15 cellular contexts compared by ENCODE assay signal in the genomic region with DNA sequence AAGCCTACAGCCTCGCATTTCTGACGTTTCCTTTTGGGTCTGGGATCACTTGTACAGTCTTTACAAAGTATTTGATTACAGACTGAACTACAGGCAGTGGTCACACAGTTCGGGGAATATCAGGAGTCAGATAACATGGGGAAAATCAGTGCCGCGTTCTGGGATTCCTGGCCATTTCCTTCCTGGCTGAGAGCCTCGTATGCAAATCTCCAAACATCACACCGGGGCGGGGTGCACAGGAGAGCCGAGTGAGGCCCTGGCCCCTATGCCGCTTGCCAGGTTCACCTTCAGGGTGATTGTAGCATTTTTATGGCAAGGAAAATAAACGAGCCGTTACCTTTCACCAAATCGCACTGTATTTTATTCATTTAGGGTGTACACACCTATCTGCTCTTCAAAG. TPM values are rescaled to one million over a fixed set of nuclear protein-coding genes. Genes with fewer than 3 reads are reported as not detected.
A peak's percentile ranks its signal among the peaks of the same experiment; 100 is the strongest.
DNase-seq lines count a peak whose midpoint lies in the region; ATAC-seq, FAIRE-seq and TF ChIP-seq lines count a peak whose summit lies in the region.
"Had no signal": no experiment of that assay in that cellular context is flagged by ENCODE, and none has a peak within 500 bp of the region (broad histone marks: within the 10 kb centered on the region; RNA-seq: fewer than 3 reads in every experiment).

No MANE protein-coding gene starts in this region.

- TF ChIP-seq CTCF in pancreas (IDR thresholded peaks at IDR 0.05): no peak

- H3K4me1 ChIP-seq in pancreas: peaks cover 0 to 4% (median 0%) of the 10 kb centered on the region in 3 donors
- H3K4me1 ChIP-seq: esophagus squamous epithelium had no signal

- no peaks in the 10 kb centered on the region for H3K36me3 ChIP-seq in pancreas
- H3K36me3 ChIP-seq: esophagus squamous epithelium had no signal

- no peaks in the 10 kb centered on the region for H3K9me3 ChIP-seq in pancreas

- 19 to 25% methylated on average over 13 of the region's 13 CpGs for WGBS in pancreas, 2 donors

- intact Hi-C loops in pancreas (cut with DNase I): no loop called here

- no peak overlapping the region for H3K27ac ChIP-seq in pancreas
- H3K27ac ChIP-seq: esophagus squamous epithelium had no signal

- no peaks in the 10 kb centered on the region for H3K27me3 ChIP-seq in pancreas

- no peak for FAIRE-seq in pancreas (lab: Jason Lieb, UNC)

- DNase-seq in EH (ENCODE audit: low read depth): peak; percentile 5
- peak; percentile 82 for DNase-seq in LoVo (ENCODE audit: low spot score)
- DNase-seq in cerebellar cortex (ENCODE audit: low spot score): peak; percentile 67
- DNase-seq in pancreas: peak in 5 of 6 donors; percentile 13 to 61 (median 21)
- DNase-seq in NCI-H2107 treated with DMSO at 0.1 percent for 48 hours (lab: John Stamatoyannopoulos, UW; ENCODE audit: unreplicated experiment): no peak
- DNase-seq: activated naive CD8-positive, alpha-beta T cell treated with anti-CD3 and anti-CD28 coated beads, Interleukin-2, amount 50 U/mL, for 24 hours; cerebellar nuclear complex; esophagus squamous epithelium; NCI-H1092; nucleus accumbens; SHP77 had no signal

- ATAC-seq in pancreas (peak in 3 of 4 donors; percentile 70 to 83 (median 79)), HG02623 (IDR thresholded peaks at IDR 0.05; ENCODE audit: unreplicated experiment) (no peak), HG02938 (IDR thresholded peaks at IDR 0.05; ENCODE audit: unreplicated experiment) (no peak), HG03135 (IDR thresholded peaks at IDR 0.05; ENCODE audit: unreplicated experiment) (no peak)
- ATAC-seq: activated naive CD8-positive, alpha-beta T cell treated with anti-CD3 and anti-CD28 coated beads, Interleukin-2, amount 50 U/mL, for 24 hours had no signal

- no peak overlapping the region for H3K4me3 ChIP-seq in pancreas
- H3K4me3 ChIP-seq: esophagus squamous epithelium, lung had no signal

RNA-seq across cellular contexts. Expression of gene SLC9A3, which starts 29.6 kb away (rescaled TPM):
- total RNA-seq in pancreas: 1 to 10 TPM in 3 of 6 donors, under 1 TPM in 3; 0.60 to 1.2 (median 0.86) TPM
- 1 to 10 TPM in 1 of 2 donors, under 1 TPM in 1; 0.84 to 1.9 TPM for polyA plus RNA-seq in pancreas

RNA-seq across cellular contexts. Expression of gene CEP72, which starts 58.3 kb away (rescaled TPM):
- total RNA-seq in pancreas: 1 to 10 TPM; 3.5 to 5.6 (median 4.6) TPM
- polyA plus RNA-seq in pancreas: 1 to 10 TPM; 3.9 to 7.5 TPM

Comparison
In these comparisons a context has a peak if more than half of its experiments do, and no peak if none do; other contexts are left out.
1. ATAC-seq: peak in pancreas (3 of 4); none in HG02623 (single experiment), HG02938 (single experiment) and HG03135 (single experiment).